Comparison of ENCODE assay signal across 12 cellular contexts in genomic region chr1:15424146-15424667, GRCh38. TPM values are rescaled to one million over a fixed set of nuclear protein-coding genes. Genes with fewer than 3 reads are reported as not detected.
DNase-seq lines count a peak whose midpoint lies in the region; ATAC-seq and TF ChIP-seq lines count a peak whose summit lies in the region.
"Had no signal": no experiment of that assay in that cellular context is flagged by ENCODE, and none has a peak within 500 bp of the region (broad histone marks: within the 10 kb centered on the region; RNA-seq: fewer than 3 reads in every experiment).

No MANE protein-coding gene starts in this region.

- H3K9me3 ChIP-seq in HCT116 (ENCODE audit: control insufficient read depth in 1 of 2, insufficient read depth in 1 of 2, low read depth in 1 of 2, low read length in 2 of 2) (no peaks in the 10 kb centered on the region), body of pancreas (no peaks in the 10 kb centered on the region), osteoblast (ENCODE audit: low read depth, low read length) (no peaks in the 10 kb centered on the region)
- H3K9me3 ChIP-seq: heart right ventricle had no signal

- TF ChIP-seq POLR2A in HCT116 (IDR thresholded peaks at IDR 0.05; ENCODE audit: borderline replicate concordance, extremely low read depth, insufficient read depth, insufficient read length) (no peak), body of pancreas (IDR thresholded peaks at IDR 0.05) (peak in 2 of 3 donors; percentile 71)

- intact Hi-C loops in HCT116 (cut with micrococcal nuclease) (no loop called here), body of pancreas (cut with DNase I) (no loop called here)

- RAD21 ChIA-PET in HCT116 (lab: Charles Lee; ENCODE audit: low non-redundant PET in 1 of 2, low total read pairs in 2 of 2, uncharacterized antibody in 2 of 2, unreplicated experiment in 2 of 2): no interaction called here

- H3K4me2 ChIP-seq in HCT116 (ENCODE audit: low read length) (0 out of 2 replicates have a peak overlapping the region, but pooled peaks have one; percentile 5), osteoblast (ENCODE audit: insufficient read depth, low read length) (no peak overlapping the region)

- H2AFZ ChIP-seq in HCT116 (ENCODE audit: low read depth, low read length, poor library complexity, severe bottlenecking) (no peak overlapping the region), osteoblast (ENCODE audit: low read length) (no peak overlapping the region)
- H2AFZ ChIP-seq: parathyroid adenoma had no signal

- H3K9me2 ChIP-seq in HCT116 (ENCODE audit: insufficient read depth): no peaks in the 10 kb centered on the region

- POLR2A ChIA-PET in HCT116 (lab: Charles Lee): interaction anchor here (1.8 kb wide), 1 partner anchor 10 kb away, joined by 3 read pairs; no protein-coding TSS in a partner anchor

- no peak for DNase-seq in HCT116 (ENCODE audit: low read depth, low spot score)
- peak; percentile 47 for DNase-seq in NCI-H2081 treated with DMSO at 0.1 percent for 48 hours (lab: John Stamatoyannopoulos, UW)
- DNase-seq in body of pancreas: peak; percentile 89 to 96 (median 95)
- peak; percentile 59 for DNase-seq in osteoblast (ENCODE audit: insufficient read length, low spot score, missing footprints)
- no peak for DNase-seq in middle frontal gyrus (ENCODE audit: extremely low spot score, low spot score)
- DNase-seq: heart right ventricle had no signal

- H3K27ac ChIP-seq in HCT116 (ENCODE audit: low read depth, low read length) (no peak overlapping the region), body of pancreas (peak overlapping the region; percentile 90 to 93 (median 92)), osteoblast (ENCODE audit: low read depth, low read length) (no peak overlapping the region)
- H3K27ac ChIP-seq: heart right ventricle, HL-60, parathyroid adenoma had no signal

- BruUV-seq in HCT116 (replicated peaks; lab: Mats Ljungman, UMichigan): no TSS peak

- no peak overlapping the region for H3K9ac ChIP-seq in HCT116 (ENCODE audit: low read length)
- H3K9ac ChIP-seq: parathyroid adenoma had no signal

- peaks cover 7 to 57% of the 10 kb centered on the region in 2 experiments; a peak in 3 of 4 replicates for H3K4me1 ChIP-seq in HCT116 (ENCODE audit: control insufficient read depth in 1 of 2, insufficient read depth in 2 of 2, low read length in 2 of 2)
- peaks cover 73% of the 10 kb centered on the region for H3K4me1 ChIP-seq in body of pancreas
- peaks cover 6% of the 10 kb centered on the region for H3K4me1 ChIP-seq in osteoblast (ENCODE audit: insufficient read depth, low read length)

- ATAC-seq in HCT116 (no peak), body of pancreas (peak; percentile 91), GM19395 (IDR thresholded peaks at IDR 0.05; ENCODE audit: unreplicated experiment) (no peak), HG03159 (IDR thresholded peaks at IDR 0.05; ENCODE audit: unreplicated experiment) (no peak), HG03469 (IDR thresholded peaks at IDR 0.05; ENCODE audit: unreplicated experiment) (no peak)
- ATAC-seq: Panc1 had no signal

- no peak for TF ChIP-seq RAD21 in HCT116 (IDR thresholded peaks at IDR 0.05; ENCODE audit: low read depth)

- H4K20me1 ChIP-seq in HCT116 (ENCODE audit: insufficient read depth) (peaks cover 10% of the 10 kb centered on the region; the same call in 1 of the 2 replicates), osteoblast (ENCODE audit: insufficient read depth, low read length) (peaks cover 42% of the 10 kb centered on the region)

- TF ChIP-seq CTCF in HCT116 (IDR thresholded peaks at IDR 0.05 in 2 of 3, conservative IDR thresholded peaks at IDR 0.05 in 1 of 3; ENCODE audit: borderline replicate concordance in 1 of 3, insufficient read depth in 1 of 3, low read depth in 2 of 3, low read length in 2 of 3): no peak
- TF ChIP-seq CTCF in body of pancreas (IDR thresholded peaks at IDR 0.05): peak in 2 of 7 experiments; percentile 18 to 19
- no peak for TF ChIP-seq CTCF in osteoblast (IDR thresholded peaks at IDR 0.05; ENCODE audit: extremely low read depth, low read depth, low read length)

- H3K27me3 ChIP-seq in HCT116 (ENCODE audit: insufficient read depth, low read length) (no peaks in the 10 kb centered on the region), body of pancreas (no peaks in the 10 kb centered on the region), osteoblast (ENCODE audit: insufficient read depth, low read length) (no peaks in the 10 kb centered on the region)
- H3K27me3 ChIP-seq: heart right ventricle had no signal

- CTCF ChIA-PET in HCT116 (lab: Charles Lee): interaction anchor here (0.7 kb wide), 1 partner anchor 8 kb away, joined by 4 read pairs; no protein-coding TSS in a partner anchor

- H3K36me3 ChIP-seq in HCT116 (ENCODE audit: control insufficient read depth in 1 of 2, insufficient read depth in 2 of 2, low read length in 2 of 2) (peaks cover 0 to 13% of the 10 kb centered on the region in 2 experiments; a peak in 1 of 4 replicates), body of pancreas (replicated peaks in 1 of 2; ENCODE audit: insufficient read depth in 1 of 2, low read depth in 2 of 2) (no peaks in the 10 kb centered on the region), osteoblast (ENCODE audit: insufficient read depth, low read length) (peaks cover 9% of the 10 kb centered on the region)

- H3K4me3 ChIP-seq in HCT116 (replicated peaks in 1 of 2; ENCODE audit: low read depth in 1 of 2, low read length in 2 of 2): no peak overlapping the region
- H3K4me3 ChIP-seq in body of pancreas: no peak overlapping the region
- H3K4me3 ChIP-seq in osteoblast (ENCODE audit: insufficient read depth, low read length): no peak overlapping the region
- H3K4me3 ChIP-seq: heart right ventricle had no signal

- H3K79me2 ChIP-seq in HCT116 (ENCODE audit: insufficient read depth, low read length) (peaks cover 55% of the 10 kb centered on the region), osteoblast (ENCODE audit: insufficient read depth, low read length) (peaks cover 65% of the 10 kb centered on the region)

- WGBS in body of pancreas, 2 donors: 29% methylated on average over 13 of the region's 13 CpGs

TF ChIP-seq in HCT116, 20 proteins besides CTCF, POLR2A, EP300 and RAD21 (continues in another document):
- TF ChIP-seq EGR1 (IDR thresholded peaks at IDR 0.05; ENCODE audit: low read depth) (no peak), SRF (IDR thresholded peaks at IDR 0.05; ENCODE audit: low read depth) (no peak), ZNF274 (IDR thresholded peaks at IDR 0.05; ENCODE audit: low read depth, low read length) (no peak), SIN3A (IDR thresholded peaks at IDR 0.05; ENCODE audit: low read depth) (no peak), ATF3 (IDR thresholded peaks at IDR 0.05) (no peak), FOSL1 (IDR thresholded peaks at IDR 0.05; ENCODE audit: low read depth) (no peak), ZFX (IDR thresholded peaks at IDR 0.05) (no peak), SP1 (IDR thresholded peaks at IDR 0.05; ENCODE audit: low read depth) (no peak), CBX3 (IDR thresholded peaks at IDR 0.05; ENCODE audit: low read depth) (no peak), POLR2AphosphoS5 (IDR thresholded peaks at IDR 0.05; ENCODE audit: low read depth, low read length) (no peak), ZBTB33 (IDR thresholded peaks at IDR 0.05; ENCODE audit: extremely low read depth, insufficient replicate concordance, low read length) (no peak), JUND (IDR thresholded peaks at IDR 0.05) (no peak), CEBPB (IDR thresholded peaks at IDR 0.05; ENCODE audit: low read depth) (no peak), EZH2 (IDR thresholded peaks at IDR 0.05) (no peak), YY1 (IDR thresholded peaks at IDR 0.05; ENCODE audit: extremely low read depth, insufficient replicate concordance, low read depth, low read length) (no peak)

RNA-seq across cellular contexts. Expression of gene CTRC, which starts 14.0 kb away (rescaled TPM):
- total RNA-seq in HCT116 (2021; ENCODE audit: unreplicated experiment): 3.2 TPM
- polyA plus RNA-seq in HCT116 (2012): 0.10 and 0.33 TPM in 2 replicates
- over 10,000 TPM in 1 of 2 donors, 1,000 to 10,000 TPM in 1; 6,275 to 13,040 TPM for total RNA-seq in body of pancreas
- total RNA-seq in osteoblast: not detected in 2 replicates

RNA-seq across cellular contexts. Expression of gene EFHD2, which starts 14.5 kb away (rescaled TPM):
- 69.7 TPM for total RNA-seq in HCT116 (2021; ENCODE audit: unreplicated experiment)
- 66.3 and 74.0 TPM in 2 replicates for polyA plus RNA-seq in HCT116 (2012)
- total RNA-seq in body of pancreas: 10 to 100 TPM; 56.7 to 78.6 TPM
- 35.8 and 36.8 TPM in 2 replicates for total RNA-seq in osteoblast

RNA-seq across cellular contexts. Expression of gene CELA2A, which starts 32.3 kb away (rescaled TPM):
- total RNA-seq in HCT116 (2021; ENCODE audit: unreplicated experiment): 1.6 TPM
- 0.17 TPM in 1 of 2 replicates, not detected in the other for polyA plus RNA-seq in HCT116 (2012)
- total RNA-seq in body of pancreas: over 10,000 TPM in 1 of 2 donors, 1,000 to 10,000 TPM in 1; 4,384 to 21,046 TPM
- not detected in 2 replicates for total RNA-seq in osteoblast

RNA-seq across cellular contexts. Expression of gene CELA2B, which starts 51.7 kb away (rescaled TPM):
- total RNA-seq in HCT116 (2021; ENCODE audit: unreplicated experiment) (not detected), body of pancreas (1,000 to 10,000 TPM in 1 of 2 donors, 100 to 1,000 TPM in 1; 333 to 1,481 TPM), osteoblast (0.36 TPM in 1 of 2 replicates, not detected in the other)
- polyA plus RNA-seq in HCT116 (2012): not detected in 2 replicates
- total RNA-seq: heart right ventricle had no signal
- polyA plus RNA-seq: heart right ventricle had no signal

Comparison
In these comparisons a context has a peak if more than half of its experiments do, and no peak if none do; other contexts are left out.
1. DNase-seq: peak in NCI-H2081 treated with DMSO at 0.1 percent for 48 hours (single experiment), body of pancreas (4 of 4) and osteoblast (single experiment); none in HCT116 (single experiment) and middle frontal gyrus (single experiment).
2. H3K27ac ChIP-seq: peak in body of pancreas (4 of 4); none in HCT116 (single experiment) and osteoblast (single experiment).
3. RNA of gene CTRC, which starts 14.0 kb away (total RNA-seq): 6,275 to 13,040 TPM in body of pancreas; 3.2 TPM in HCT116 (single experiment) and not detected in osteoblast; every median in the first group is over 1,000 times any median in the second.
4. RNA of gene CELA2A, which starts 32.3 kb away (total RNA-seq): 4,384 to 21,046 TPM in body of pancreas; 1.6 TPM in HCT116 (single experiment) and not detected in osteoblast; every median in the first group is over 1,000 times any median in the second.